In genomic region chr5:150484964-150485769, GRCh38 we compare ENCODE assay signal across 8 cellular contexts. TPM values are rescaled to one million over a fixed set of nuclear protein-coding genes. Genes with fewer than 3 reads are reported as not detected.
DNase-seq lines count a peak whose midpoint lies in the region; ATAC-seq and TF ChIP-seq lines count a peak whose summit lies in the region.

No MANE protein-coding gene starts in this region.

- H3K4me2 ChIP-seq in BLaER1, result peak overlapping the region; percentile 86

- no peak for TF ChIP-seq CTCF in colonic mucosa (IDR thresholded peaks at IDR 0.05)
- TF ChIP-seq CTCF in natural killer cell (IDR thresholded peaks at IDR 0.05), result no peak

- peak; percentile 19 to 34 for DNase-seq in Kasumi-1 (lab: John Stamatoyannopoulos, UW)
- DNase-seq in colonic mucosa, result no peak
- no peak for DNase-seq in natural killer cell
- DNase-seq in hippocampal formation (lab: John Stamatoyannopoulos, UW), result no peak
- DNase-seq in activated CD8-positive, alpha-beta memory T cell treated with anti-CD3 and anti-CD28 coated beads, Interleukin-2, amount 50 U/mL, for 48 hours, result no peak
- no peak for DNase-seq in amniotic stem cell (lab: John Stamatoyannopoulos, UW)

- H3K27ac ChIP-seq in BLaER1, result peak overlapping the region; percentile 92
- peak overlapping the region; percentile 89 for H3K27ac ChIP-seq in colonic mucosa

- no peaks in the 10 kb centered on the region for H3K27me3 ChIP-seq in BLaER1
- no peaks in the 10 kb centered on the region for H3K27me3 ChIP-seq in colonic mucosa

- H3K9ac ChIP-seq in BLaER1, result peak overlapping the region; percentile 95
- peak overlapping the region; percentile 84 to 100 for H3K9ac ChIP-seq in colonic mucosa (ENCODE audit: low read depth in 2 of 2, low read length in 2 of 2)

- H4K20me1 ChIP-seq in BLaER1, result peaks cover 34% of the 10 kb centered on the region

- no peaks in the 10 kb centered on the region for H3K9me3 Mint-ChIP-seq in natural killer cell

- H3K36me3 Mint-ChIP-seq in natural killer cell, result no peaks in the 10 kb centered on the region

- peaks cover 9 to 20% of the 10 kb centered on the region in 2 donors for H3K4me1 Mint-ChIP-seq in natural killer cell

- peaks cover 0 to 16% of the 10 kb centered on the region in 2 donors for H3K27me3 Mint-ChIP-seq in natural killer cell (ENCODE audit: low read depth in 2 of 2)

- intact Hi-C loops in colonic mucosa (cut with DNase I) (loop anchor here (5.0 kb wide), 2 partner anchors 37 to 62 kb away; no protein-coding TSS in a partner anchor), natural killer cell (cut with micrococcal nuclease) (no loop called here)

- H3K27ac Mint-ChIP-seq in natural killer cell, result peak overlapping the region; percentile 55 to 63

- H3K36me3 ChIP-seq in BLaER1, result 0 out of 2 replicates have a peak, but pooled peaks cover 2% of the 10 kb centered on the region
- H3K36me3 ChIP-seq in colonic mucosa, result no peaks in the 10 kb centered on the region

- H3K4me1 ChIP-seq in BLaER1, result peaks cover 38% of the 10 kb centered on the region
- H3K4me1 ChIP-seq in colonic mucosa, result peaks cover 15% of the 10 kb centered on the region

- H3K4me3 ChIP-seq in BLaER1, result peak overlapping the region; percentile 86
- peak overlapping the region; percentile 93 for H3K4me3 ChIP-seq in colonic mucosa

- H3K4me3 Mint-ChIP-seq in natural killer cell, result peak overlapping the region; percentile 85

- ATAC-seq in natural killer cell (no peak), GM18909 (IDR thresholded peaks at IDR 0.05; ENCODE audit: poor library complexity, unreplicated experiment) (no peak)

- H3K9me3 ChIP-seq in BLaER1 (no peaks in the 10 kb centered on the region), colonic mucosa (no peaks in the 10 kb centered on the region)

RNA-seq across cellular contexts. Expression of gene NDST1, which starts 22.8 kb away (rescaled TPM):
- total RNA-seq in colonic mucosa (10 to 100 TPM; 37.4 to 51.3 TPM), natural killer cell (10 to 100 TPM in 1 of 3 donors, 1 to 10 TPM in 2; 2.8 to 12.3 (median 4.3) TPM)

RNA-seq across cellular contexts. Expression of gene RPS14, which starts 35.6 kb away (rescaled TPM):
- total RNA-seq in colonic mucosa, result 1,000 to 10,000 TPM; 1,643 to 1,700 TPM
- total RNA-seq in natural killer cell, result 1,000 to 10,000 TPM; 1,744 to 2,278 (median 2,016) TPM

Comparison
In these comparisons a context has a peak if more than half of its experiments do, and no peak if none do; other contexts are left out.
1. DNase-seq: peak in Kasumi-1 (2 of 2); none in colonic mucosa (single experiment), natural killer cell (single experiment), hippocampal formation (0 of 2), activated CD8-positive, alpha-beta memory T cell treated with anti-CD3 and anti-CD28 coated beads, Interleukin-2, amount 50 U/mL, for 48 hours (single experiment) and amniotic stem cell (single experiment).